ENCODE assay signal across 9 cellular contexts in genomic region chr16:2518823-2519710, GRCh38. TPM values are rescaled to one million over a fixed set of nuclear protein-coding genes. Genes with fewer than 3 reads are reported as not detected.
DNase-seq lines count a peak whose midpoint lies in the region; TF ChIP-seq lines count a peak whose summit lies in the region.
"Had no signal": no experiment of that assay in that cellular context is flagged by ENCODE, and none has a peak within 500 bp of the region (broad histone marks: within the 10 kb centered on the region; RNA-seq: fewer than 3 reads in every experiment).

No MANE protein-coding gene starts in this region.

- no peaks in the 10 kb centered on the region for H3K27me3 Mint-ChIP-seq in osteocyte (ENCODE audit: unreplicated experiment)

- H3K27me3 ChIP-seq in AG04450 (ENCODE audit: control insufficient read depth, insufficient read depth, low read length) (no peaks in the 10 kb centered on the region), Peyer's patch (no peaks in the 10 kb centered on the region), esophagus squamous epithelium (no peaks in the 10 kb centered on the region), WERI-Rb-1 (ENCODE audit: insufficient read depth, low read depth, severe bottlenecking) (no peaks in the 10 kb centered on the region)

- POLR2A ChIA-PET in AG04450 (lab: Yijun Ruan, JAX): interaction anchor here (0.9 to 1.6 kb wide), 5 partner anchors 7 to 268 kb away, joined by 3 to 6 read pairs (median 4); no protein-coding TSS in a partner anchor

- intact Hi-C loops in esophagus squamous epithelium (cut with DNase I): no loop called here

- H3K27ac Mint-ChIP-seq in osteocyte (ENCODE audit: unreplicated experiment): peak overlapping the region; percentile 97

- H3K4me3 Mint-ChIP-seq in osteocyte (ENCODE audit: unreplicated experiment): peak overlapping the region; percentile 70

- CTCF ChIA-PET in AG04450 (lab: Charles Lee): no interaction called here

- H3K9me3 ChIP-seq in AG04450 (ENCODE audit: control insufficient read depth, insufficient read depth, low read length): no peaks in the 10 kb centered on the region
- no peaks in the 10 kb centered on the region for H3K9me3 ChIP-seq in Peyer's patch
- no peaks in the 10 kb centered on the region for H3K9me3 ChIP-seq in esophagus squamous epithelium
- no peaks in the 10 kb centered on the region for H3K9me3 ChIP-seq in WERI-Rb-1 (ENCODE audit: severe bottlenecking)

- no peak for TF ChIP-seq CTCF in AG04450 (IDR thresholded peaks at IDR 0.05; ENCODE audit: low read depth, low read length)
- no peak for TF ChIP-seq CTCF in Peyer's patch (IDR thresholded peaks at IDR 0.05)
- TF ChIP-seq CTCF in esophagus squamous epithelium (IDR thresholded peaks at IDR 0.05): no peak
- no peak for TF ChIP-seq CTCF in osteocyte (IDR thresholded peaks at IDR 0.05)
- TF ChIP-seq CTCF in WERI-Rb-1 (IDR thresholded peaks at IDR 0.05; ENCODE audit: low read depth, low read length): no peak

- peaks cover under 1 to 68% (median 42%) of the 10 kb centered on the region in 4 donors for H3K4me1 ChIP-seq in Peyer's patch
- H3K4me1 ChIP-seq in esophagus squamous epithelium: peaks cover 57 to 76% (median 58%) of the 10 kb centered on the region in 3 donors

- DNase-seq in AG04450 (ENCODE audit: low read depth, low spot score) (no peak), Peyer's patch (no peak), esophagus squamous epithelium (lab: John Stamatoyannopoulos, UW) (no peak), osteocyte (ENCODE audit: extremely low spot score, unreplicated experiment) (no peak), cerebellum (ENCODE audit: low spot score) (no peak), WERI-Rb-1 (no peak), occipital lobe (lab: John Stamatoyannopoulos, UW) (no peak)
- DNase-seq in stimulated activated CD4-positive, alpha-beta T cell treated with anti-CD3 and anti-CD28 coated beads, Interleukin-4, amount 100 ng/mL, for 24 hours: no peak
- DNase-seq: effector CD8-positive, alpha-beta T cell had no signal

- peaks cover 41% of the 10 kb centered on the region for H3K4me1 Mint-ChIP-seq in osteocyte (ENCODE audit: unreplicated experiment)

- TF ChIP-seq POLR2A in Peyer's patch (IDR thresholded peaks at IDR 0.05) (no peak), esophagus squamous epithelium (IDR thresholded peaks at IDR 0.05) (no peak)

- peaks cover 8% of the 10 kb centered on the region for H3K36me3 Mint-ChIP-seq in osteocyte (ENCODE audit: unreplicated experiment)

- peak overlapping the region; percentile 39 for H3K27ac ChIP-seq in AG04450 (ENCODE audit: low read depth, low read length)
- peak overlapping the region; percentile 85 to 96 (median 88) for H3K27ac ChIP-seq in Peyer's patch
- peak overlapping the region; percentile 93 to 100 (median 98) for H3K27ac ChIP-seq in esophagus squamous epithelium
- no peak overlapping the region for H3K27ac ChIP-seq in WERI-Rb-1

- H3K36me3 ChIP-seq in Peyer's patch (peaks cover 0 to 23% (median 0%) of the 10 kb centered on the region in 3 donors), esophagus squamous epithelium (peaks cover 5 to 46% (median 17%) of the 10 kb centered on the region in 3 donors), WERI-Rb-1 (peaks cover 55% of the 10 kb centered on the region)

- no peaks in the 10 kb centered on the region for H3K9me3 Mint-ChIP-seq in osteocyte (ENCODE audit: unreplicated experiment)

- 76 to 88% methylated on average over 10 to 19 of the region's 39 CpGs for WGBS in esophagus squamous epithelium, 2 donors

- no peak overlapping the region for H3K4me3 ChIP-seq in AG04450 (ENCODE audit: low read depth, low read length)
- peak overlapping the region in 2 of 4 donors; percentile 68 to 91 for H3K4me3 ChIP-seq in Peyer's patch
- H3K4me3 ChIP-seq in esophagus squamous epithelium: peak overlapping the region in 3 of 4 donors; percentile 50 to 85 (median 75)
- no peak overlapping the region for H3K4me3 ChIP-seq in WERI-Rb-1 (ENCODE audit: low read depth, low read length)

RNA-seq across cellular contexts. Expression of gene AMDHD2, which starts 1.1 kb away (rescaled TPM):
- 7.7 and 11.9 TPM in 2 replicates for polyA plus RNA-seq in AG04450 (2011; rRNA removed)
- 8.0 and 11.3 TPM in 2 replicates for polyA minus RNA-seq in AG04450 (2011; rRNA and poly(A)+ RNA removed)
- total RNA-seq in Peyer's patch (100 to 1,000 TPM in 1 of 4 donors, 10 to 100 TPM in 3; 56.0 to 173 (median 83.8) TPM), esophagus squamous epithelium (10 to 100 TPM; 11.6 to 23.9 (median 17.5) TPM), osteocyte (52.5 and 56.6 TPM in 2 replicates), cerebellum (22.3 TPM), occipital lobe (12.9 TPM)

RNA-seq across cellular contexts. Expression of gene ATP6V0C, which starts 5.3 kb away (rescaled TPM):
- 11.0 and 19.9 TPM in 2 replicates for polyA plus RNA-seq in AG04450 (2011; rRNA removed)
- polyA minus RNA-seq in AG04450 (2011; rRNA and poly(A)+ RNA removed): 25.0 and 32.3 TPM in 2 replicates
- total RNA-seq in Peyer's patch (100 to 1,000 TPM in 2 of 4 donors, 10 to 100 TPM in 2; 27.2 to 116 (median 101) TPM), esophagus squamous epithelium (100 to 1,000 TPM in 2 of 4 donors, 10 to 100 TPM in 2; 70.8 to 196 (median 125) TPM), osteocyte (208 and 211 TPM in 2 replicates), cerebellum (23.9 TPM), occipital lobe (11.7 TPM)

RNA-seq across cellular contexts. Expression of gene CEMP1, which starts 12.1 kb away (rescaled TPM):
- not detected in 2 replicates for polyA plus RNA-seq in AG04450 (2011; rRNA removed)
- polyA minus RNA-seq in AG04450 (2011; rRNA and poly(A)+ RNA removed): not detected in 2 replicates
- total RNA-seq in Peyer's patch (10 to 100 TPM in 1 of 4 donors, 1 to 10 TPM in 1, not detected in 2; 9.4 to 11.4 TPM), esophagus squamous epithelium (under 1 TPM in 1 of 4 donors, not detected in 3; 0.76 TPM), osteocyte (not detected in 2 replicates), cerebellum (not detected), occipital lobe (0.16 TPM)

RNA-seq across cellular contexts. Expression of gene PDPK1, which starts 18.8 kb away (rescaled TPM):
- 27.7 and 32.4 TPM in 2 replicates for polyA plus RNA-seq in AG04450 (2011; rRNA removed)
- 19.9 and 23.4 TPM in 2 replicates for polyA minus RNA-seq in AG04450 (2011; rRNA and poly(A)+ RNA removed)
- total RNA-seq in Peyer's patch (100 to 1,000 TPM in 1 of 4 donors, 10 to 100 TPM in 3; 38.8 to 128 (median 85.1) TPM), esophagus squamous epithelium (10 to 100 TPM; 18.3 to 28.2 (median 23.3) TPM), osteocyte (44.9 and 45.8 TPM in 2 replicates), cerebellum (29.7 TPM), occipital lobe (30.9 TPM)

RNA-seq across cellular contexts. Expression of gene TBC1D24, which starts 44.1 kb away (rescaled TPM):
- 6.0 and 6.4 TPM in 2 replicates for polyA plus RNA-seq in AG04450 (2011; rRNA removed)
- polyA minus RNA-seq in AG04450 (2011; rRNA and poly(A)+ RNA removed): 12.0 and 13.2 TPM in 2 replicates
- total RNA-seq in Peyer's patch (10 to 100 TPM in 3 of 4 donors, 1 to 10 TPM in 1; 5.6 to 16.2 (median 13.6) TPM), esophagus squamous epithelium (1 to 10 TPM; 3.1 to 4.6 (median 3.7) TPM), osteocyte (15.4 and 17.4 TPM in 2 replicates), cerebellum (30.4 TPM), occipital lobe (22.3 TPM)

Comparison
In these comparisons a context has a peak if more than half of its experiments do, and no peak if none do; other contexts are left out.
1. H3K4me3 ChIP-seq: peak in esophagus squamous epithelium (3 of 4); none in AG04450 (single experiment) and WERI-Rb-1 (single experiment).